1 cellular context compared by ENCODE assay signal in genomic region chr16:85921026-85921425, GRCh38.
TF ChIP-seq lines count a peak whose summit lies in the region.

No MANE protein-coding gene starts in this region.

TF ChIP-seq in H1, 55 proteins besides CTCF, POLR2A, EP300 and RAD21:
- no peak for TF ChIP-seq RNF2 (IDR thresholded peaks at IDR 0.05; ENCODE audit: borderline replicate concordance, low read depth, low read length, missing control alignments, poor library complexity, severe bottlenecking)
- TF ChIP-seq SUZ12 (IDR thresholded peaks at IDR 0.05; ENCODE audit: low read length), result no peak
- TF ChIP-seq RFX5 (IDR thresholded peaks at IDR 0.05; ENCODE audit: borderline replicate concordance, low read depth, low read length), result no peak
- TF ChIP-seq ZNF274 (IDR thresholded peaks at IDR 0.05; ENCODE audit: borderline replicate concordance, extremely low read depth, low read length), result no peak
- no peak for TF ChIP-seq MAFK (IDR thresholded peaks at IDR 0.05; ENCODE audit: low read depth, low read length)
- TF ChIP-seq SRF (IDR thresholded peaks at IDR 0.05; ENCODE audit: low read depth, low read length), result no peak
TF ChIP-seq in H1: peak in this region for 0.
